18 cellular contexts compared by ENCODE assay signal in genomic region chr3:150747909-150748568, GRCh38. TPM values are rescaled to one million over a fixed set of nuclear protein-coding genes. Genes with fewer than 3 reads are reported as not detected.
DNase-seq lines count a peak whose midpoint lies in the region; ATAC-seq and TF ChIP-seq lines count a peak whose summit lies in the region.
"Had no signal": no experiment of that assay in that cellular context is flagged by ENCODE, and none has a peak within 500 bp of the region (broad histone marks: within the 10 kb centered on the region; RNA-seq: fewer than 3 reads in every experiment).

No MANE protein-coding gene starts in this region.

- no peak overlapping the region for H3K4me3 ChIP-seq in fibroblast of the aortic adventitia (ENCODE audit: low read depth, low read length)
- H3K4me3 ChIP-seq in vagina: no peak overlapping the region
- H3K4me3 ChIP-seq: gastrocnemius medialis had no signal

- no peaks in the 10 kb centered on the region for H3K9me3 ChIP-seq in vagina
- H3K9me3 ChIP-seq: gastrocnemius medialis had no signal

- H3K4me1 Mint-ChIP-seq in stimulated activated naive CD8-positive, alpha-beta T cell treated with anti-CD3 and anti-CD28 coated beads, Interleukin-15, Interleukin-2, amounts not matched to agents 100 ng/mL and 50 ng/mL, for 24 hours (ENCODE audit: low read depth): peaks cover 99% of the 10 kb centered on the region
- peaks cover 98% of the 10 kb centered on the region for H3K4me1 Mint-ChIP-seq in stimulated activated naive CD8-positive, alpha-beta T cell treated with anti-CD3 and anti-CD28 coated beads, Interleukin-15, amount 100 ng/mL, for 72 hours

- no peak overlapping the region for H3K4me3 Mint-ChIP-seq in stimulated activated naive CD8-positive, alpha-beta T cell treated with anti-CD3 and anti-CD28 coated beads, Interleukin-15, Interleukin-2, amounts not matched to agents 100 ng/mL and 50 ng/mL, for 24 hours
- peak overlapping the region in 1 of 2 donors; percentile 42 for H3K4me3 Mint-ChIP-seq in stimulated activated naive CD8-positive, alpha-beta T cell treated with anti-CD3 and anti-CD28 coated beads, Interleukin-15, amount 100 ng/mL, for 72 hours

- H3K36me3 Mint-ChIP-seq in stimulated activated naive CD8-positive, alpha-beta T cell treated with anti-CD3 and anti-CD28 coated beads, Interleukin-15, Interleukin-2, amounts not matched to agents 100 ng/mL and 50 ng/mL, for 24 hours (ENCODE audit: low read depth): peaks cover 91% of the 10 kb centered on the region

- no peaks in the 10 kb centered on the region for H3K9me3 Mint-ChIP-seq in stimulated activated naive CD8-positive, alpha-beta T cell treated with anti-CD3 and anti-CD28 coated beads, Interleukin-15, Interleukin-2, amounts not matched to agents 100 ng/mL and 50 ng/mL, for 24 hours
- no peaks in the 10 kb centered on the region for H3K9me3 Mint-ChIP-seq in stimulated activated naive CD8-positive, alpha-beta T cell treated with anti-CD3 and anti-CD28 coated beads, Interleukin-15, amount 100 ng/mL, for 72 hours

- H3K27ac Mint-ChIP-seq in stimulated activated naive CD8-positive, alpha-beta T cell treated with anti-CD3 and anti-CD28 coated beads, Interleukin-15, Interleukin-2, amounts not matched to agents 100 ng/mL and 50 ng/mL, for 24 hours: peak overlapping the region; percentile 66
- H3K27ac Mint-ChIP-seq in stimulated activated naive CD8-positive, alpha-beta T cell treated with anti-CD3 and anti-CD28 coated beads, Interleukin-15, amount 100 ng/mL, for 72 hours: peak overlapping the region in 1 of 2 donors; percentile 52

- intact Hi-C loops in vagina (cut with DNase I): no loop called here

- ATAC-seq in stimulated activated naive CD8-positive, alpha-beta T cell treated with anti-CD3 and anti-CD28 coated beads, Interleukin-15, amount 100 ng/mL, for 72 hours: no peak
- no peak for ATAC-seq in HG03378 (IDR thresholded peaks at IDR 0.05; ENCODE audit: unreplicated experiment)
- ATAC-seq in HG02840 (IDR thresholded peaks at IDR 0.05; ENCODE audit: low FRiP score, unreplicated experiment): no peak
- no peak for ATAC-seq in GM19351 (IDR thresholded peaks at IDR 0.05; ENCODE audit: unreplicated experiment)

- H3K36me3 ChIP-seq in vagina: no peaks in the 10 kb centered on the region
- H3K36me3 ChIP-seq: gastrocnemius medialis had no signal

- no peak for TF ChIP-seq POLR2A in vagina (IDR thresholded peaks at IDR 0.05)

- no peaks in the 10 kb centered on the region for H3K27me3 Mint-ChIP-seq in stimulated activated naive CD8-positive, alpha-beta T cell treated with anti-CD3 and anti-CD28 coated beads, Interleukin-15, Interleukin-2, amounts not matched to agents 100 ng/mL and 50 ng/mL, for 24 hours
- H3K27me3 Mint-ChIP-seq in stimulated activated naive CD8-positive, alpha-beta T cell treated with anti-CD3 and anti-CD28 coated beads, Interleukin-15, amount 100 ng/mL, for 72 hours: no peaks in the 10 kb centered on the region

- H3K4me1 ChIP-seq in vagina: peaks cover 100% of the 10 kb centered on the region

- peak overlapping the region; percentile 31 for H3K27ac ChIP-seq in vagina

- TF ChIP-seq CTCF in fibroblast of the aortic adventitia (IDR thresholded peaks at IDR 0.05; ENCODE audit: insufficient read depth, low read length) (no peak), vagina (IDR thresholded peaks at IDR 0.05) (no peak)

- no peak for DNase-seq in stimulated activated naive CD8-positive, alpha-beta T cell treated with anti-CD3 and anti-CD28 coated beads, Interleukin-15, amount 100 ng/mL, for 72 hours
- DNase-seq in NCI-H2029 treated with DMSO at 0.1 percent for 48 hours (lab: John Stamatoyannopoulos, UW) (peak; percentile 15), fibroblast of the aortic adventitia (ENCODE audit: low read depth) (peak; percentile 51), vagina (ENCODE audit: extremely low spot score in 2 of 2) (no peak)
- DNase-seq: activated CD4-positive, CD25-positive, alpha-beta regulatory T cell; activated T-cell treated with anti-CD3 and anti-CD28 coated beads, Interleukin-2, amount 50 U/mL, for 1 hour; C1 segment of cervical spinal cord; gastrocnemius medialis; GDM1; H7; kidney; NCI-H146; stimulated activated naive CD4-positive, alpha-beta T cell had no signal

- no peaks in the 10 kb centered on the region for H3K27me3 ChIP-seq in vagina
- H3K27me3 ChIP-seq: gastrocnemius medialis had no signal

RNA-seq across cellular contexts. Expression of gene SIAH2, which starts 14.9 kb away (rescaled TPM):
- total RNA-seq in fibroblast of the aortic adventitia (ENCODE audit: low replicate concordance) (16.9 and 22.5 TPM in 2 replicates), vagina (71.0 TPM)

RNA-seq across cellular contexts. Expression of gene ERICH6, which starts 44.3 kb away (rescaled TPM):
- 0.18 and 0.41 TPM in 2 replicates for total RNA-seq in fibroblast of the aortic adventitia (ENCODE audit: low replicate concordance)
- not detected for total RNA-seq in vagina
- total RNA-seq: gastrocnemius medialis, pulmonary artery endothelial cell had no signal

Comparison
In these comparisons a context has a peak if more than half of its experiments do, and no peak if none do; other contexts are left out.
1. DNase-seq: peak in NCI-H2029 treated with DMSO at 0.1 percent for 48 hours (single experiment) and fibroblast of the aortic adventitia (single experiment); none in stimulated activated naive CD8-positive, alpha-beta T cell treated with anti-CD3 and anti-CD28 coated beads, Interleukin-15, amount 100 ng/mL, for 72 hours (0 of 2) and vagina (0 of 2).